In the genomic region with DNA sequence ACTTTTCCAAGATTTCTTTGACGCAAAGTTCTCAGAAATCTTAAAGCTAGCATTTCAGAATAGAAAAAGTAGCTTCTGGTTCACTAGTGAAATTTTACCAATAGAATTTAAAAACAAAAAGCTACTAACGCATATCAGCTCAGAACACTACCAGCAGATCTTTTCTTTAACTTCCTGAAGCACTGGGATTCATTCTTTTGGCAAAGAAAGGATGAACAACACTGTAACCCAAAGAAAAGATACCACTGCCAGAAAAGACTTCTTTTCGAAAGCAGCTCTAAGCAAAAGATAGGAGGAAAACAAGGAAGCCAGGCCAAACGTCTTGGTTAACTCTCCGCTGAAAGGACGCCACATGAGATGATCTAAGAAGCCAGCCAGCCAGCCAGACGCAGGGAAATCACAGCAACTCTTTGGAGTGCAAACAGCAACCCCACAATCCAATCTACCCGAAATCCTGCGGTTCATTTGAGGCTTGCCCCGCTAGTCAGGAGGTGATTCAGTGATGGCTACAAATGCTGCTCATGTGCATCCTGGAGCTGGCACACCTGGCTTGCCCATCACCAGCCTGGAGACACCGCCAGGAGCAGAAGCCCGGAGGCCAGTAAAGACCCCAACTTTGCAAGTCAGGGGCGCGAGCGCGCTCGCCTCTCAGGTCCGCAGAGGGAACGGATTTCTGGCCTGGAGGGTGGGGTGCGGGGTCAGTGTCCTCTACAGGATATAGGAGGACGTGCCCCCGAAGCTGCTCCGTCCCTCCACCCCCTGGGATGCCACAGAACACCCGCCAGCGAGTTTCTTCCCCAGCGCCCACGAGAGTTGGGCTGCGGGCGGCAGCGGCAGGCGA, we compare ENCODE assay signal across 7 cellular contexts. TPM values are rescaled to one million over a fixed set of nuclear protein-coding genes. Genes with fewer than 3 reads are reported as not detected.
DNase-seq lines count a peak whose midpoint lies in the region; ATAC-seq and TF ChIP-seq lines count a peak whose summit lies in the region.

No MANE protein-coding gene starts in this region.

- TF ChIP-seq EP300 in SK-N-SH (IDR thresholded peaks at IDR 0.05; ENCODE audit: borderline replicate concordance in 1 of 2, low read depth in 1 of 2, low read length in 1 of 2): no peak

- no peak overlapping the region for H2BK20ac ChIP-seq in IMR-90 (ENCODE audit: low read depth, low read length)

- peak overlapping the region; percentile 29 for H3K9ac ChIP-seq in IMR-90 (ENCODE audit: low read depth, low read length)
- H3K9ac ChIP-seq in SK-N-SH: peak overlapping the region; percentile 72

- TF ChIP-seq POLR2A in IMR-90 (IDR thresholded peaks at IDR 0.05; ENCODE audit: low read depth, low read length): no peak

- peaks cover 10% of the 10 kb centered on the region; the same call in 1 of the 2 replicates for H3K9me1 ChIP-seq in IMR-90 (ENCODE audit: insufficient read depth, low read length)

- H3K9me3 ChIP-seq in IMR-90 (ENCODE audit: control insufficient read depth, insufficient read depth, low read length) (no peaks in the 10 kb centered on the region), SK-N-SH (no peaks in the 10 kb centered on the region)

- peak overlapping the region; percentile 2 for H2BK5ac ChIP-seq in IMR-90 (ENCODE audit: low read depth, low read length, poor library complexity, severe bottlenecking)

- no peak overlapping the region for H4K91ac ChIP-seq in IMR-90 (ENCODE audit: insufficient read depth, low read depth, low read length)

- H3K4me2 ChIP-seq in IMR-90 (ENCODE audit: low read depth, low read length) (peak overlapping the region; percentile 59), SK-N-SH (peak overlapping the region; percentile 75)

- H2AFZ ChIP-seq in IMR-90 (replicated peaks; ENCODE audit: low read length, poor library complexity) (peak overlapping the region; percentile 79), SK-N-SH (ENCODE audit: low read depth) (peak overlapping the region; percentile 14)

- intact Hi-C loops in IMR-90 (cut with micrococcal nuclease): loop anchor here (5.0 kb wide), 1 partner anchor 320 kb away; no protein-coding TSS in a partner anchor

- H3K36me3 ChIP-seq in IMR-90 (ENCODE audit: control insufficient read depth, insufficient read depth, low read length): peaks cover 13% of the 10 kb centered on the region
- H3K36me3 ChIP-seq in SK-N-SH (replicated peaks in 1 of 2; ENCODE audit: control insufficient read depth in 1 of 2, insufficient read depth in 2 of 2, low read length in 1 of 2): peaks cover 14 to 18% of the 10 kb centered on the region in 2 experiments
- H3K36me3 ChIP-seq in kidney epithelial cell (ENCODE audit: control insufficient read depth, insufficient read depth, low read length): peaks cover 2% of the 10 kb centered on the region

- no peak overlapping the region for H2BK15ac ChIP-seq in IMR-90 (ENCODE audit: low read depth, low read length)

- H3K4me1 ChIP-seq in IMR-90 (ENCODE audit: control insufficient read depth, insufficient read depth, low read length) (peaks cover 5% of the 10 kb centered on the region; the same call in 1 of the 2 replicates), SK-N-SH (ENCODE audit: control insufficient read depth in 1 of 2, insufficient read depth in 2 of 2, low read depth in 1 of 2, low read length in 1 of 2) (peaks cover 13 to 17% of the 10 kb centered on the region in 2 experiments; a peak in 3 of 4 replicates)

- DNase-seq in GM04503 (ENCODE audit: low read depth): peak; percentile 91
- peak; percentile 91 for DNase-seq in IMR-90
- peak; percentile 70 for DNase-seq in SK-N-SH
- peak; percentile 95 for DNase-seq in dedifferentiated amniotic fluid mesenchymal stem cell (ENCODE audit: extremely low spot score)
- DNase-seq in kidney epithelial cell (ENCODE audit: low read depth): no peak
- DNase-seq in smooth muscle cell of the brain vasculature (ENCODE audit: low read depth, low spot score): peak; percentile 67
- DNase-seq in stimulated activated CD4-positive, alpha-beta T cell treated with anti-CD3 and anti-CD28 coated beads, Interleukin-4, amount 100 ng/mL, for 1 hour: no peak

- peak; percentile 39 for ATAC-seq in IMR-90 (ENCODE audit: low read depth)

- H3K18ac ChIP-seq in IMR-90 (ENCODE audit: low read depth, low read length): no peak overlapping the region

- TF ChIP-seq RAD21 in IMR-90 (IDR thresholded peaks at IDR 0.05; ENCODE audit: low read length): peak; percentile 12; the same call in 1 of the 2 replicates
- TF ChIP-seq RAD21 in SK-N-SH (IDR thresholded peaks at IDR 0.05; ENCODE audit: low read length): no peak; the same call in 1 of the 2 replicates

- H3K56ac ChIP-seq in IMR-90 (ENCODE audit: extremely low read depth, insufficient read depth, low read length): peak overlapping the region; percentile 20; the same call in 1 of the 2 replicates

- H3K4me3 ChIP-seq in IMR-90 (ENCODE audit: insufficient read depth, low read depth, low read length): peak overlapping the region; percentile 56
- H3K4me3 ChIP-seq in SK-N-SH (ENCODE audit: low read depth in 2 of 2, low read length in 1 of 2): peak overlapping the region; percentile 64 to 100
- peak overlapping the region; percentile 64 for H3K4me3 ChIP-seq in kidney epithelial cell (ENCODE audit: low read depth, low read length)

- peak overlapping the region; percentile 6 for H3K4ac ChIP-seq in IMR-90 (ENCODE audit: low read depth, low read length)

- no peak overlapping the region for H4K5ac ChIP-seq in IMR-90 (ENCODE audit: low read depth, low read length)

- H3F3A ChIP-seq in SK-N-SH (replicated peaks; ENCODE audit: insufficient read depth): peaks cover 12% of the 10 kb centered on the region

- H3K27me3 ChIP-seq in IMR-90 (ENCODE audit: control insufficient read depth, insufficient read depth, low read length): no peaks in the 10 kb centered on the region
- no peaks in the 10 kb centered on the region for H3K27me3 ChIP-seq in SK-N-SH (ENCODE audit: insufficient read depth)
- no peaks in the 10 kb centered on the region for H3K27me3 ChIP-seq in kidney epithelial cell (ENCODE audit: control insufficient read depth, insufficient read depth, low read length)

- H4K20me1 ChIP-seq in IMR-90 (ENCODE audit: insufficient read depth, low read length) (peaks cover 3% of the 10 kb centered on the region; the same call in 1 of the 2 replicates), SK-N-SH (ENCODE audit: insufficient read depth) (peaks cover 11% of the 10 kb centered on the region; the same call in 1 of the 2 replicates)

- H3K79me2 ChIP-seq in SK-N-SH (ENCODE audit: insufficient read depth): peaks cover 47% of the 10 kb centered on the region

- peak overlapping the region; percentile 71 for H2AK9ac ChIP-seq in IMR-90 (replicated peaks; ENCODE audit: low read depth, low read length, poor library complexity)

- peak overlapping the region; percentile 40 for H3K23ac ChIP-seq in IMR-90 (ENCODE audit: low read depth, low read length)

- WGBS in IMR-90 (ENCODE audit: extremely low coverage in 2 of 2, insufficient read length in 1 of 2), 2 experiments: 2% methylated on average over 30 of the region's 31 CpGs; no CpG with 5 or more reads in 1 of the 2 experiments
- 7% methylated on average over 31 of the region's 31 CpGs for WGBS in SK-N-SH (ENCODE audit: low lambda C conversion rate)

- H3K14ac ChIP-seq in IMR-90 (replicated peaks; ENCODE audit: low read depth, low read length): peak overlapping the region; percentile 28

- H3K9me2 ChIP-seq in SK-N-SH: no peaks in the 10 kb centered on the region

- H3K27ac ChIP-seq in IMR-90 (ENCODE audit: insufficient read depth, low read length) (peak overlapping the region; percentile 1), SK-N-SH (ENCODE audit: low read depth in 2 of 2, low read length in 1 of 2) (peak overlapping the region; percentile 5 to 93; a peak in 3 of 4 replicates)

- CTCF ChIA-PET in IMR-90 (lab: Yijun Ruan, JAX): interaction anchor here (0.7 to 2.5 kb wide), 4 partner anchors 9 to 303 kb away, joined by 3 to 21 read pairs (median 4); no protein-coding TSS in a partner anchor
- CTCF ChIA-PET in SK-N-SH (lab: Yijun Ruan, JAX): interaction anchor here (0.9 to 10.5 kb wide), 16 partner anchors 10 to 534 kb away, joined by 3 to 130 read pairs (median 4); no protein-coding TSS in a partner anchor

- H2AK5ac ChIP-seq in IMR-90 (ENCODE audit: low read depth, low read length): no peak overlapping the region

- H4K8ac ChIP-seq in IMR-90 (ENCODE audit: low read depth in 2 of 2, low read length in 2 of 2): peak overlapping the region in 1 of 2 experiments; percentile 13; a peak in 2 of 4 replicates

- POLR2A ChIA-PET in IMR-90 (lab: Charles Lee; ENCODE audit: unreplicated experiment): interaction anchor here (0.8 to 1.1 kb wide), 2 partner anchors 8 to 104 kb away, joined by 5 to 17 read pairs; no protein-coding TSS in a partner anchor
- POLR2A ChIA-PET in SK-N-SH (lab: Yijun Ruan, JAX): interaction anchor here (0.6 to 1.7 kb wide), 5 partner anchors 12 to 293 kb away, joined by 3 to 5 read pairs (median 4); a partner anchor contains a TSS

- dilution Hi-C loops in IMR-90 (cut with HindIII; ENCODE audit: low sequenced_read_pairs, unreplicated experiment): no loop called here

- H2BK120ac ChIP-seq in IMR-90 (ENCODE audit: low read depth, low read length): no peak overlapping the region

- BruUV-seq in IMR-90 (replicated peaks; lab: Mats Ljungman, UMichigan): no TSS peak

- in situ Hi-C loops in IMR-90 (cut with MboI; ENCODE audit: low sequenced_read_pairs): loop anchor here (25.0 kb wide), 1 partner anchor 425 kb away; no protein-coding TSS in a partner anchor

- TF ChIP-seq CTCF in IMR-90 (conservative IDR thresholded peaks at IDR 0.05; ENCODE audit: low read depth, low read length) (no peak), SK-N-SH (IDR thresholded peaks at IDR 0.05) (0 out of 2 replicates have a peak, but pooled peaks have one; percentile 11), kidney epithelial cell (IDR thresholded peaks at IDR 0.05; ENCODE audit: insufficient read depth, low read length, poor library complexity, severe bottlenecking) (peak; percentile 1)

- H3K79me1 ChIP-seq in IMR-90 (ENCODE audit: low read depth in 1 of 2, low read length in 2 of 2): peaks cover 22 to 42% of the 10 kb centered on the region in 2 experiments

RNA-seq across cellular contexts. Expression of a gene that starts 0.8 kb away (rescaled TPM):
- total RNA-seq in IMR-90 (2012; rRNA removed) (25.3 and 28.3 TPM in 2 replicates), kidney epithelial cell (50.3 and 50.6 TPM in 2 replicates)
- polyA plus RNA-seq in IMR-90 (2012; rRNA removed) (17.1 and 18.8 TPM in 2 replicates), SK-N-SH (2012; rRNA removed) (29.8 and 39.7 TPM in 2 replicates)
- polyA plus RNA-seq in IMR-90 (2012; cell fraction: cytosol; rRNA removed): 8.8 and 12.8 TPM in 2 replicates
- polyA plus RNA-seq in IMR-90 (2012; cell fraction: nucleus; rRNA removed; ENCODE audit: low replicate concordance): 23.2 and 44.6 TPM in 2 replicates
- 27.4 and 29.8 TPM in 2 replicates for polyA plus RNA-seq in SK-N-SH (2012; cell fraction: cytosol; rRNA removed)
- polyA plus RNA-seq in SK-N-SH (2012; cell fraction: nucleus; rRNA removed): 42.5 and 61.4 TPM in 2 replicates

RNA-seq across cellular contexts. Expression of a gene that starts 54.2 kb away (rescaled TPM):
- total RNA-seq in IMR-90 (2012; rRNA removed): under 0.01 TPM in 2 replicates
- not detected in 2 replicates for polyA plus RNA-seq in IMR-90 (2012; rRNA removed)
- polyA plus RNA-seq in IMR-90 (2012; cell fraction: cytosol; rRNA removed): not detected in 2 replicates
- not detected in 2 replicates for polyA plus RNA-seq in IMR-90 (2012; cell fraction: nucleus; rRNA removed; ENCODE audit: low replicate concordance)
- not detected in 2 replicates for polyA plus RNA-seq in SK-N-SH (2012; rRNA removed)
- not detected in 2 replicates for polyA plus RNA-seq in SK-N-SH (2012; cell fraction: cytosol; rRNA removed)
- polyA plus RNA-seq in SK-N-SH (2012; cell fraction: nucleus; rRNA removed): not detected in 2 replicates
- under 0.01 TPM in 2 replicates for total RNA-seq in kidney epithelial cell

Comparison
In these comparisons a context has a peak if more than half of its experiments do, and no peak if none do; other contexts are left out.
1. DNase-seq: peak in GM04503 (single experiment), IMR-90 (single experiment), SK-N-SH (single experiment), dedifferentiated amniotic fluid mesenchymal stem cell (single experiment) and smooth muscle cell of the brain vasculature (single experiment); none in kidney epithelial cell (single experiment) and stimulated activated CD4-positive, alpha-beta T cell treated with anti-CD3 and anti-CD28 coated beads, Interleukin-4, amount 100 ng/mL, for 1 hour (single experiment).
2. Peak in every context shown above with its lines, with median percentiles within 50 percentile points of each other: H3K4me3 ChIP-seq.